ENCODE assay signal across 8 cellular contexts in genomic region chr16:87853411-87854052, GRCh38. TPM values are rescaled to one million over a fixed set of nuclear protein-coding genes. Genes with fewer than 3 reads are reported as not detected.
DNase-seq lines count a peak whose midpoint lies in the region; ATAC-seq and TF ChIP-seq lines count a peak whose summit lies in the region.

No MANE protein-coding gene starts in this region.

- peak overlapping the region; percentile 78 for H3K4me2 ChIP-seq in SK-N-SH

- 0 out of 2 replicates have a peak overlapping the region, but pooled peaks have one; percentile 17 for H2AFZ ChIP-seq in SK-N-SH (ENCODE audit: low read depth)

- H3K27ac Mint-ChIP-seq in osteocyte (ENCODE audit: unreplicated experiment) = peak overlapping the region; percentile 97

- H3F3A ChIP-seq in SK-N-SH (replicated peaks; ENCODE audit: insufficient read depth) = peaks cover 3% of the 10 kb centered on the region

- H3K9me3 ChIP-seq in SK-N-SH (no peaks in the 10 kb centered on the region), gastroesophageal sphincter (no peaks in the 10 kb centered on the region), testis (no peaks in the 10 kb centered on the region)

- no peaks in the 10 kb centered on the region for H3K9me3 Mint-ChIP-seq in osteocyte (ENCODE audit: unreplicated experiment)

- peak; percentile 19 to 30 for TF ChIP-seq POLR2A in gastroesophageal sphincter (IDR thresholded peaks at IDR 0.05)
- no peak for TF ChIP-seq POLR2A in testis (IDR thresholded peaks at IDR 0.05)

- H3K4me3 Mint-ChIP-seq in osteocyte (ENCODE audit: unreplicated experiment) = peak overlapping the region; percentile 51

- peak; percentile 56 for ATAC-seq in GM18907 (IDR thresholded peaks at IDR 0.05; ENCODE audit: unreplicated experiment)
- ATAC-seq in gastroesophageal sphincter = peak; percentile 88

- peak overlapping the region; percentile 85 to 94 for H3K27ac ChIP-seq in SK-N-SH (ENCODE audit: low read depth in 2 of 2, low read length in 1 of 2)
- H3K27ac ChIP-seq in gastroesophageal sphincter = peak overlapping the region; percentile 40 to 84 (median 81)
- H3K27ac ChIP-seq in testis = peak overlapping the region; percentile 31 to 72

- H3K36me3 ChIP-seq in SK-N-SH (replicated peaks in 1 of 2; ENCODE audit: control insufficient read depth in 1 of 2, insufficient read depth in 2 of 2, low read length in 1 of 2) (peaks cover 3 to 19% of the 10 kb centered on the region in 2 experiments), gastroesophageal sphincter (peaks cover 0 to 25% of the 10 kb centered on the region in 2 donors), testis (ENCODE audit: low read depth, missing control alignments) (no peaks in the 10 kb centered on the region)

- H3K9me2 ChIP-seq in SK-N-SH = no peaks in the 10 kb centered on the region

- H3K4me1 ChIP-seq in SK-N-SH (ENCODE audit: control insufficient read depth in 1 of 2, insufficient read depth in 2 of 2, low read depth in 1 of 2, low read length in 1 of 2) = peaks cover 20 to 64% of the 10 kb centered on the region in 2 experiments
- peaks cover 0 to 84% (median 20%) of the 10 kb centered on the region in 3 donors for H3K4me1 ChIP-seq in gastroesophageal sphincter
- H3K4me1 ChIP-seq in testis = peaks cover 80% of the 10 kb centered on the region

- H3K36me3 Mint-ChIP-seq in osteocyte (ENCODE audit: unreplicated experiment) = peaks cover 22% of the 10 kb centered on the region

- H3K27me3 Mint-ChIP-seq in osteocyte (ENCODE audit: unreplicated experiment) = no peaks in the 10 kb centered on the region

- DNase-seq in AG04449 (ENCODE audit: low read depth, low spot score) = peak; percentile 65
- peak; percentile 90 for DNase-seq in SK-N-SH
- DNase-seq in activated naive CD4-positive, alpha-beta T cell treated with anti-CD3 and anti-CD28 coated beads, Interleukin-2, amount 50 U/mL, for 16 hours = peak; percentile 86
- DNase-seq in osteocyte (ENCODE audit: extremely low spot score, unreplicated experiment) = peak; percentile 97
- peak; percentile 96 for DNase-seq in testis

- H4K20me1 ChIP-seq in SK-N-SH (ENCODE audit: insufficient read depth) = peaks cover 11% of the 10 kb centered on the region; the same call in 1 of the 2 replicates

- H3K4me1 Mint-ChIP-seq in osteocyte (ENCODE audit: unreplicated experiment) = peaks cover 82% of the 10 kb centered on the region

- TF ChIP-seq CTCF in AG04449 (IDR thresholded peaks at IDR 0.05; ENCODE audit: insufficient read depth, low read length, missing control alignments) (no peak), SK-N-SH (IDR thresholded peaks at IDR 0.05) (no peak), gastroesophageal sphincter (IDR thresholded peaks at IDR 0.05) (no peak), osteocyte (IDR thresholded peaks at IDR 0.05) (no peak), testis (IDR thresholded peaks at IDR 0.05) (no peak)

- intact Hi-C loops in testis (cut with DNase I; ENCODE audit: low total_unique reads) = no loop called here

- peaks cover 5% of the 10 kb centered on the region; the same call in 1 of the 2 replicates for H3K79me2 ChIP-seq in SK-N-SH (ENCODE audit: insufficient read depth)

- TF ChIP-seq EP300 in Ishikawa (IDR thresholded peaks at IDR 0.05; ENCODE audit: borderline replicate concordance) (peak; percentile 50; the same call in 1 of the 2 replicates), SK-N-SH (IDR thresholded peaks at IDR 0.05; ENCODE audit: borderline replicate concordance in 1 of 2, low read depth in 1 of 2, low read length in 1 of 2) (peak in 1 of 2 experiments; percentile 59; a peak in 2 of 4 replicates), gastroesophageal sphincter (IDR thresholded peaks at IDR 0.05) (no peak)

- POLR2A ChIA-PET in AG04449 (lab: Yijun Ruan, JAX) (interaction anchor here (0.9 to 1.9 kb wide), 5 partner anchors 13 to 73 kb away, joined by 3 to 14 read pairs (median 6); partner anchors contain the start of gene SLC7A5), SK-N-SH (lab: Yijun Ruan, JAX) (interaction anchor here (0.7 to 1.8 kb wide), 5 partner anchors 13 to 47 kb away, joined by 3 to 7 read pairs (median 3); partner anchors contain the start of gene SLC7A5)

- H3K4me3 ChIP-seq in AG04449 (ENCODE audit: low read depth, low read length) = peak overlapping the region; percentile 38
- peak overlapping the region; percentile 34 to 48 for H3K4me3 ChIP-seq in SK-N-SH (ENCODE audit: low read depth in 2 of 2, low read length in 1 of 2)
- peak overlapping the region; percentile 2 to 43 for H3K4me3 ChIP-seq in gastroesophageal sphincter
- H3K4me3 ChIP-seq in testis = no peak overlapping the region

- TF ChIP-seq RAD21 in Ishikawa (IDR thresholded peaks at IDR 0.05; ENCODE audit: low read depth) (no peak), SK-N-SH (IDR thresholded peaks at IDR 0.05; ENCODE audit: low read length) (no peak)

- peak overlapping the region; percentile 70 for H3K9ac ChIP-seq in SK-N-SH

- no peaks in the 10 kb centered on the region for H3K27me3 ChIP-seq in SK-N-SH (ENCODE audit: insufficient read depth)
- H3K27me3 ChIP-seq in gastroesophageal sphincter = no peaks in the 10 kb centered on the region
- H3K27me3 ChIP-seq in testis = no peaks in the 10 kb centered on the region

- CTCF ChIA-PET in AG04449 (lab: Yijun Ruan, JAX) (interaction anchor here (1.0 to 9.1 kb wide), 4 partner anchors 12 to 73 kb away, joined by 4 to 157 read pairs (median 38); no protein-coding TSS in a partner anchor), SK-N-SH (lab: Yijun Ruan, JAX) (interaction anchor here (0.7 to 10.5 kb wide), 7 partner anchors 15 to 76 kb away, joined by 3 to 207 read pairs (median 6); partner anchors contain the start of gene SLC7A5)

- WGBS in SK-N-SH (ENCODE audit: low lambda C conversion rate) = 26% methylated on average over 6 of the region's 25 CpGs
- 64 to 89% methylated on average over 2 of the region's 25 CpGs for WGBS in gastroesophageal sphincter (ENCODE audit: low coverage in 1 of 2), 2 donors
- 40 to 60% methylated on average over 3 to 20 of the region's 25 CpGs for WGBS in testis, 2 donors

TF ChIP-seq in Ishikawa, 13 proteins besides CTCF, POLR2A, EP300 and RAD21 (continues in another document):
- TF ChIP-seq FOXM1 (IDR thresholded peaks at IDR 0.05; ENCODE audit: borderline replicate concordance, low read depth) (no peak), EGR1 (IDR thresholded peaks at IDR 0.05) (no peak), CEBPB (IDR thresholded peaks at IDR 0.05) (peak; percentile 93), ZBTB7A (IDR thresholded peaks at IDR 0.05; ENCODE audit: low read depth) (no peak), MAX (IDR thresholded peaks at IDR 0.05) (peak; percentile 83), NFIC (IDR thresholded peaks at IDR 0.05) (peak; percentile 44), CREB1 (IDR thresholded peaks at IDR 0.05; ENCODE audit: low read depth) (0 out of 2 replicates have a peak, but pooled peaks have one; percentile 27), TCF12 (IDR thresholded peaks at IDR 0.05; ENCODE audit: low read depth) (no peak; the same call in 1 of the 2 replicates)

TF ChIP-seq in SK-N-SH, 30 proteins besides CTCF, POLR2A, EP300 and RAD21 (continues in another document):
- TF ChIP-seq FOSL2 (IDR thresholded peaks at IDR 0.05; ENCODE audit: borderline replicate concordance, low read depth) = no peak
- no peak; the same call in 1 of the 2 replicates for TF ChIP-seq TAF1 (IDR thresholded peaks at IDR 0.05; ENCODE audit: borderline replicate concordance, low read depth, low read length)
- TF ChIP-seq SMC3 (IDR thresholded peaks at IDR 0.05; ENCODE audit: low read depth, low read length) = 0 out of 2 replicates have a peak, but pooled peaks have one; percentile 6
- TF ChIP-seq PBX3 (IDR thresholded peaks at IDR 0.05) = no peak
- TF ChIP-seq MAX (IDR thresholded peaks at IDR 0.05; ENCODE audit: low read depth) = peak; percentile 77
- no peak for TF ChIP-seq EZH2phosphoT487 (IDR thresholded peaks at IDR 0.05; ENCODE audit: borderline replicate concordance, low read depth)
- no peak for TF ChIP-seq NRF1 (IDR thresholded peaks at IDR 0.05; ENCODE audit: low read depth, low read length)
- no peak for TF ChIP-seq NFIC (IDR thresholded peaks at IDR 0.05; ENCODE audit: borderline replicate concordance)
- TF ChIP-seq CHD2 (IDR thresholded peaks at IDR 0.05; ENCODE audit: low read length, partially characterized antibody) = peak; percentile 36
- no peak for TF ChIP-seq ELF1 (IDR thresholded peaks at IDR 0.05)
- no peak for TF ChIP-seq RXRA (IDR thresholded peaks at IDR 0.05; ENCODE audit: borderline replicate concordance, low read depth)
- TF ChIP-seq YY1 (IDR thresholded peaks at IDR 0.05; ENCODE audit: low read depth) = no peak
- no peak for TF ChIP-seq MEF2A (IDR thresholded peaks at IDR 0.05; ENCODE audit: borderline replicate concordance, low read depth)
- TF ChIP-seq MXI1 (IDR thresholded peaks at IDR 0.05; ENCODE audit: low read depth, low read length) = peak; percentile 97
- no peak for TF ChIP-seq USF1 (IDR thresholded peaks at IDR 0.05; ENCODE audit: borderline replicate concordance, low read depth)
- no peak for TF ChIP-seq JUND (IDR thresholded peaks at IDR 0.05)
- no peak; the same call in 1 of the 2 replicates for TF ChIP-seq POLR2AphosphoS5 (IDR thresholded peaks at IDR 0.05; ENCODE audit: low read depth, low read length)

RNA-seq across cellular contexts. Expression of gene SLC7A5, which starts 15.8 kb away (rescaled TPM):
- polyA plus RNA-seq in SK-N-SH (2012; rRNA removed) (7.7 and 15.1 TPM in 2 replicates), testis (ENCODE audit: insufficient read depth, low read depth, low replicate concordance) (179 TPM)
- polyA plus RNA-seq in SK-N-SH (2012; cell fraction: cytosol; rRNA removed) = 9.3 and 12.5 TPM in 2 replicates
- polyA plus RNA-seq in SK-N-SH (2012; cell fraction: nucleus; rRNA removed) = 16.9 and 26.8 TPM in 2 replicates
- total RNA-seq in gastroesophageal sphincter (10 to 100 TPM in 1 of 4 donors, 1 to 10 TPM in 3; 3.1 to 10.4 (median 6.0) TPM), osteocyte (127 and 133 TPM in 2 replicates), testis (100 to 1,000 TPM; 263 to 290 TPM)

Comparison
In these comparisons a context has a peak if more than half of its experiments do, and no peak if none do; other contexts are left out.
1. H3K4me3 ChIP-seq: peak in AG04449 (single experiment), SK-N-SH (2 of 2) and gastroesophageal sphincter (2 of 2); none in testis (0 of 2).
2. RNA of gene SLC7A5, which starts 15.8 kb away (total RNA-seq): 263 to 290 TPM in testis and 127 to 133 TPM in osteocyte; 3.1 to 10.4 TPM in gastroesophageal sphincter; every median in the first group is over 10 times any median in the second.
3. Peak in every context shown above with its lines, with median percentiles within 50 percentile points of each other: DNase-seq and H3K27ac ChIP-seq.